In the genomic region with DNA sequence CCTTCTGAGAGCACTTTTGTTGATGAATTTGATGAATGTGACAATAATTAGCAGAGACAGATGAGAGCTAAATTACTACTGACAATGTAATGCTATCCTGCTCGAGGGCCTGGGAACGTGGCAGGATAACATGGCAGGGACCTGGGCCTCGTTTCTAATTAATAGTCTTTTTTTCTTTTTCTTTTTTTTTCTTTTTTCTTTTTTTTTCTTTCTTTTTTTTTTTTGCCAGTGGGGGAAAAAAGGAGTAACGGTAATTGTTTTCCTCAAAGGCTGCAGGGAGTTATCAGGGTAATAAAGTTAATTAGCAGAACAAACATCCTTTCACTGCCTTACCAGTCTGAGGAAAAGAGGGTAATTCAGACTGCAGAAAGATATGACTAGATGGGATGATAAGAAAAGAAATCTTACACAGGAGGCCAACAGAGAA, we compare ENCODE assay signal across 1 cellular context.
TF ChIP-seq lines count a peak whose summit lies in the region.

No MANE protein-coding gene starts in this region.

TF ChIP-seq in HEK293, 187 proteins besides CTCF, POLR2A, EP300 and RAD21 (continued from another document):
- TF ChIP-seq, protein P1, sequence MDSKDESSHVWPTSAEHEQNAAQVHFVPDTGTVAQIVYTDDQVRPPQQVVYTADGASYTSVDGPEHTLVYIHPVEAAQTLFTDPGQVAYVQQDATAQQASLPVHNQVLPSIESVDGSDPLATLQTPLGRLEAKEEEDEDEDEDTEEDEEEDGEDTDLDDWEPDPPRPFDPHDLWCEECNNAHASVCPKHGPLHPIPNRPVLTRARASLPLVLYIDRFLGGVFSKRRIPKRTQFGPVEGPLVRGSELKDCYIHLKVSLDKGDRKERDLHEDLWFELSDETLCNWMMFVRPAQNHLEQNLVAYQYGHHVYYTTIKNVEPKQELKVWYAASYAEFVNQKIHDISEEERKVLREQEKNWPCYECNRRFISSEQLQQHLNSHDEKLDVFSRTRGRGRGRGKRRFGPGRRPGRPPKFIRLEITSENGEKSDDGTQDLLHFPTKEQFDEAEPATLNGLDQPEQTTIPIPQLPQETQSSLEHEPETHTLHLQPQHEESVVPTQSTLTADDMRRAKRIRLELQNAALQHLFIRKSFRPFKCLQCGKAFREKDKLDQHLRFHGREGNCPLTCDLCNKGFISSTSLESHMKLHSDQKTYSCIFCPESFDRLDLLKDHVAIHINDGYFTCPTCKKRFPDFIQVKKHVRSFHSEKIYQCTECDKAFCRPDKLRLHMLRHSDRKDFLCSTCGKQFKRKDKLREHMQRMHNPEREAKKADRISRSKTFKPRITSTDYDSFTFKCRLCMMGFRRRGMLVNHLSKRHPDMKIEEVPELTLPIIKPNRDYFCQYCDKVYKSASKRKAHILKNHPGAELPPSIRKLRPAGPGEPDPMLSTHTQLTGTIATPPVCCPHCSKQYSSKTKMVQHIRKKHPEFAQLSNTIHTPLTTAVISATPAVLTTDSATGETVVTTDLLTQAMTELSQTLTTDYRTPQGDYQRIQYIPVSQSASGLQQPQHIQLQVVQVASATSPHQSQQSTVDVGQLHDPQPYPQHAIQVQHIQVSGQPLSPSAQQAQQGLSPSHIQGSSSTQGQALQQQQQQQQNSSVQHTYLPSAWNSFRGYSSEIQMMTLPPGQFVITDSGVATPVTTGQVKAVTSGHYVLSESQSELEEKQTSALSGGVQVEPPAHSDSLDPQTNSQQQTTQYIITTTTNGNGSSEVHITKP (tag by site-specific recombination; IDR thresholded peaks at IDR 0.05), result no peak
TF ChIP-seq in HEK293: peak in this region for 16.
